In the genomic region with DNA sequence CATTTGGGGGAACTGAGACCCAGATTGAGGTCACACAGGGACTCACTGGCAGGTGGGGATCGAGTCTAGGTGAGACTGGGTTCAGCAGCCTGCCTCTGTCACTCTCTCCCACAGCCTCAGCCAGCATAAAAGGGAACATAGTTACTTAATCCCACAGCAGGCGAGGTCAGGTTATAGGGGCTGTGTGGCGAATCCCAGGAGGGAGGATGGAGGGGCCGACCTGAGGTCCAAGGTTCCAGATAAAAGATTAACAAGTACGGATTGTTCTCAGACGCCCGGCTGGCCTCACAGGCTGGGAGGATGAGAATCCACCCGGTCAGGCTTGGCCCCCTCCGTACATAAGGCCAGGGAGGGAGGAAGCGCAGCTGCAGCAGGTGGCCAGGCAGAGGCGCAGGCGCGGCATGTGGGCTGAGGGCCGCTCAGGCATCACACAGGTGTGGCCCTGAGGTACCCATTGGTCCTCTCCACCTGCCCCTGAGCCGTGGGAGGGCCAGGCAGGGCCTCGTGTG, we compare ENCODE assay signal across 9 cellular contexts. TPM values are rescaled to one million over a fixed set of nuclear protein-coding genes. Genes with fewer than 3 reads are reported as not detected.
DNase-seq lines count a peak whose midpoint lies in the region; ATAC-seq, FAIRE-seq and TF ChIP-seq lines count a peak whose summit lies in the region.
"Had no signal": no experiment of that assay in that cellular context is flagged by ENCODE, and none has a peak within 500 bp of the region (broad histone marks: within the 10 kb centered on the region; RNA-seq: fewer than 3 reads in every experiment).

No MANE protein-coding gene starts in this region.

- H3K4me1 ChIP-seq in right lobe of liver, result peaks cover 0 to 49% (median 16%) of the 10 kb centered on the region in 4 donors
- H3K4me1 ChIP-seq in psoas muscle, result no peaks in the 10 kb centered on the region

- intact Hi-C loops in right lobe of liver (cut with DNase I), result no loop called here
- intact Hi-C loops in psoas muscle (cut with DNase I), result no loop called here

- H3K4me3 ChIP-seq in right lobe of liver, result peak overlapping the region in 1 of 3 donors; percentile 6
- no peak overlapping the region for H3K4me3 ChIP-seq in psoas muscle

- FAIRE-seq in GM12892 (lab: Jason Lieb, UNC), result peak; percentile 94
- FAIRE-seq: endometrium had no signal

- TF ChIP-seq CTCF in right lobe of liver (IDR thresholded peaks at IDR 0.05), result peak in 2 of 4 donors; percentile 22 to 35
- no peak for TF ChIP-seq CTCF in psoas muscle (IDR thresholded peaks at IDR 0.05)

- peak; percentile 56 for DNase-seq in GM12892 (ENCODE audit: insufficient read length)
- peak; percentile 90 for DNase-seq in RPMI8226
- peak; percentile 62 to 93 (median 91) for DNase-seq in right lobe of liver
- no peak for DNase-seq in A172 (ENCODE audit: low spot score)
- no peak for DNase-seq in psoas muscle
- DNase-seq in NCI-H345 treated with DMSO at 0.1 percent for 48 hours (lab: John Stamatoyannopoulos, UW; ENCODE audit: unreplicated experiment), result no peak
- no peak for DNase-seq in NCI-H1930 (lab: John Stamatoyannopoulos, UW)

- ATAC-seq in GM21737 (IDR thresholded peaks at IDR 0.05; ENCODE audit: unreplicated experiment), result peak; percentile 38
- ATAC-seq in right lobe of liver, result peak; percentile 46 to 71 (median 70)
- ATAC-seq in psoas muscle, result no peak

- peak overlapping the region in 2 of 3 donors; percentile 57 to 71 for H3K27ac ChIP-seq in right lobe of liver
- H3K27ac ChIP-seq in psoas muscle, result no peak overlapping the region

- WGBS in right lobe of liver (ENCODE audit: insufficient coverage, low coverage, low lambda C conversion rate, missing lambda C conversion rate), result 26% methylated on average over 11 of the region's 16 CpGs
- 69 to 74% (median 73%) methylated on average over 16 of the region's 16 CpGs for WGBS in psoas muscle, 3 donors

- H3K36me3 ChIP-seq in right lobe of liver (no peaks in the 10 kb centered on the region), psoas muscle (ENCODE audit: insufficient read depth in 1 of 2, low read depth in 1 of 2) (no peaks in the 10 kb centered on the region)

- H3K9me3 ChIP-seq in right lobe of liver (no peaks in the 10 kb centered on the region), psoas muscle (no peaks in the 10 kb centered on the region)

- H3K27me3 ChIP-seq in right lobe of liver (no peaks in the 10 kb centered on the region), psoas muscle (ENCODE audit: insufficient read depth in 3 of 3, low read length in 2 of 3) (peaks cover 0 to 35% (median 0%) of the 10 kb centered on the region in 3 donors)

- TF ChIP-seq POLR2A in GM12892 (IDR thresholded peaks at IDR 0.05; ENCODE audit: low read depth, low read length), result no peak
- no peak for TF ChIP-seq POLR2A in right lobe of liver (IDR thresholded peaks at IDR 0.05)

RNA-seq across cellular contexts. Expression of a gene that starts 3.3 kb away (rescaled TPM):
- 17.7 TPM for polyA plus RNA-seq in GM12892 (2012; ENCODE audit: missing spikeins)
- total RNA-seq in right lobe of liver (10 to 100 TPM in 4 of 6 experiments, 1 to 10 TPM in 2; 6.5 to 51.5 (median 31.2) TPM), psoas muscle (under 1 TPM in 2 of 4 donors, not detected in 2; 0.34 to 0.54 TPM)
- not detected in 2 replicates for total RNA-seq in A172 (2014; rRNA removed; shearing (Covaris generic))
- polyA plus RNA-seq in psoas muscle, result under 1 TPM; 0.13 to 0.65 (median 0.31) TPM

RNA-seq across cellular contexts. Expression of a gene that starts 34.2 kb away (rescaled TPM):
- polyA plus RNA-seq in GM12892 (2012; ENCODE audit: missing spikeins), result 5.3 TPM
- 10 to 100 TPM in 3 of 6 experiments, 1 to 10 TPM in 3; 6.3 to 31.7 (median 12.1) TPM for total RNA-seq in right lobe of liver
- total RNA-seq in A172 (2014; rRNA removed; shearing (Covaris generic)), result 51.7 and 74.8 TPM in 2 replicates
- total RNA-seq in psoas muscle, result 10 to 100 TPM; 27.9 to 46.7 (median 38.2) TPM
- 10 to 100 TPM; 62.1 to 86.3 (median 66.1) TPM for polyA plus RNA-seq in psoas muscle

Comparison
In these comparisons a context has a peak if more than half of its experiments do, and no peak if none do; other contexts are left out.
1. DNase-seq: peak in GM12892 (single experiment), RPMI8226 (single experiment) and right lobe of liver (3 of 3); none in A172 (single experiment), psoas muscle (0 of 2), NCI-H345 treated with DMSO at 0.1 percent for 48 hours (single experiment) and NCI-H1930 (0 of 2).
2. ATAC-seq: peak in GM21737 (single experiment) and right lobe of liver (4 of 4); none in psoas muscle (0 of 4).